Comparison of ENCODE assay signal across 21 cellular contexts in the genomic region with DNA sequence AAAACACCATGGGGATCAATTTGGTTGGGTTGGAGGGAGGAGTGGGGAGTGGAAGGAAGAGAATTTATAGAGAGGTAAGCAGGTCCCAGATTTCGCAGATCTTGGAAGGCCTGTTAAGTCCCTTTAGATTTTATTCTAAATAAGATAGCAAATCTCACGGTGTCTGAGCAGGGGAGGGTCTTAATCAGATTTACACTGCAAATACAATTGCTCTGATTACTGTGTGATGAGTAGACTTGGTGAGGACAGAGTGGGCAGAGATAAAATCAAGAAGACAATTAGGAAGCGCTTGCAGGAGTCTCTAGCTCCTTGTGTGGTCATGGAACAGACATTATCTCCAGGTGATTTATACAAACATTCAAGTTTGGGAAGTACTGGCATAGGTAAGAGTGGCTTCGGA.
DNase-seq lines count a peak whose midpoint lies in the region; ATAC-seq, FAIRE-seq and TF ChIP-seq lines count a peak whose summit lies in the region.
"Had no signal": no experiment of that assay in that cellular context is flagged by ENCODE, and none has a peak within 500 bp of the region (broad histone marks: within the 10 kb centered on the region; RNA-seq: fewer than 3 reads in every experiment).

No MANE protein-coding gene starts in this region.

- TF ChIP-seq EP300 in K562 (IDR thresholded peaks at IDR 0.05; ENCODE audit: low read length) = no peak
- no peak for TF ChIP-seq EP300 in suprapubic skin (IDR thresholded peaks at IDR 0.05)

- POLR2A ChIA-PET in K562 (lab: Yijun Ruan, JAX) = interaction anchor here (1.7 to 2.0 kb wide), 2 partner anchors 13 to 14 kb away, joined by 4 to 6 read pairs; no protein-coding TSS in a partner anchor

- CTCF ChIA-PET in K562 (lab: Yijun Ruan, JAX; ENCODE audit: low intra/inter-chr PET ratio) = no interaction called here

- no peaks in the 10 kb centered on the region for H3K4me1 ChIP-seq in K562 (replicated peaks in 1 of 2; ENCODE audit: control insufficient read depth in 2 of 2, insufficient read depth in 2 of 2, low read length in 2 of 2)
- H3K4me1 ChIP-seq in mesendoderm (ENCODE audit: control insufficient read depth, low read depth, low read length) = peaks cover 9% of the 10 kb centered on the region
- no peaks in the 10 kb centered on the region for H3K4me1 ChIP-seq in suprapubic skin
- H3K4me1 ChIP-seq: A549; BLaER1 treated with 17β-estradiol and CSF1 and Interleukin-3, amounts not matched to agents 10 nM and 100 nM; Caco-2 had no signal

- H3K56ac ChIP-seq in mesendoderm (ENCODE audit: low read length) = no peak overlapping the region

- no peak overlapping the region for H3K23ac ChIP-seq in mesendoderm (ENCODE audit: low read length)

- no peak overlapping the region for H4K5ac ChIP-seq in mesendoderm (ENCODE audit: low read length)

- H2BK120ac ChIP-seq in mesendoderm (ENCODE audit: low read depth, low read length) = no peak overlapping the region

- no peak overlapping the region for H2BK15ac ChIP-seq in mesendoderm (replicated peaks; ENCODE audit: low read depth)

- H3K79me2 ChIP-seq in K562 (ENCODE audit: control insufficient read depth, insufficient read depth, low read length) (no peaks in the 10 kb centered on the region), mesendoderm (ENCODE audit: control insufficient read depth, insufficient read depth, low read length) (peaks cover 14% of the 10 kb centered on the region)

- TF ChIP-seq POLR2A in K562 (conservative IDR thresholded peaks at IDR 0.05) (no peak), suprapubic skin (IDR thresholded peaks at IDR 0.05) (no peak)

- no peak overlapping the region for H4K8ac ChIP-seq in mesendoderm (ENCODE audit: low read depth, low read length)

- no peak overlapping the region for H2AK5ac ChIP-seq in mesendoderm (ENCODE audit: low read length)

- in situ Hi-C loops in K562 (cut with MboI) = no loop called here

- H3K9ac ChIP-seq in K562 (ENCODE audit: insufficient read depth in 1 of 2, low read depth in 2 of 2, low read length in 2 of 2) (no peak overlapping the region), mesendoderm (ENCODE audit: low read length) (no peak overlapping the region)
- H3K9ac ChIP-seq: BLaER1 treated with 17β-estradiol and CSF1 and Interleukin-3, amounts not matched to agents 10 nM and 100 nM had no signal

- no peaks in the 10 kb centered on the region for H3K36me3 ChIP-seq in K562 (ENCODE audit: control insufficient read depth, insufficient read depth, low read length)
- no peaks in the 10 kb centered on the region for H3K36me3 ChIP-seq in mesendoderm (ENCODE audit: control insufficient read depth, insufficient read depth, low read length)
- no peaks in the 10 kb centered on the region for H3K36me3 ChIP-seq in suprapubic skin
- H3K36me3 ChIP-seq: BLaER1 treated with 17β-estradiol and CSF1 and Interleukin-3, amounts not matched to agents 10 nM and 100 nM had no signal

- no TSS peak for BruUV-seq in K562 (replicated peaks; lab: Mats Ljungman, UMichigan)

- H3K79me1 ChIP-seq in mesendoderm (ENCODE audit: low read length) = peaks cover 15% of the 10 kb centered on the region

- intact Hi-C loops in K562 (cut with micrococcal nuclease) = no loop called here

- no peak for TF ChIP-seq CTCF in K562 (IDR thresholded peaks at IDR 0.05 in 2 of 3, conservative IDR thresholded peaks at IDR 0.05 in 1 of 3; ENCODE audit: insufficient read depth in 2 of 3, low read depth in 1 of 3, low read length in 3 of 3)
- no peak for TF ChIP-seq CTCF in suprapubic skin (IDR thresholded peaks at IDR 0.05)

- no peak for TF ChIP-seq RAD21 in K562 (CRISPR knock-in tag; conservative IDR thresholded peaks at IDR 0.05 in 1 of 2, IDR thresholded peaks at IDR 0.05 in 1 of 2)

- H3K4me3 ChIP-seq in K562 (no peak overlapping the region), mesendoderm (ENCODE audit: low read length) (no peak overlapping the region), suprapubic skin (no peak overlapping the region)
- H3K4me3 ChIP-seq: A549; BLaER1 treated with 17β-estradiol and CSF1 and Interleukin-3, amounts not matched to agents 10 nM and 100 nM had no signal

- H3K27ac ChIP-seq in K562 (ENCODE audit: extremely low read depth, low read depth, low read length) (no peak overlapping the region), mesendoderm (ENCODE audit: low read depth, low read length) (no peak overlapping the region), suprapubic skin (no peak overlapping the region)
- H3K27ac ChIP-seq: A549; BLaER1 treated with 17β-estradiol and CSF1 and Interleukin-3, amounts not matched to agents 10 nM and 100 nM; C4-2B had no signal

- DNase-seq in NCI-H82 treated with DMSO at 0.1 percent for 48 hours (lab: John Stamatoyannopoulos, UW; ENCODE audit: unreplicated experiment) (peak; percentile 74), K562 (ENCODE audit: extremely low read depth in 1 of 4, low spot score in 3 of 4) (peak in 3 of 4 experiments; percentile 36 to 39 (median 37)), mesendoderm (peak; percentile 83), suprapubic skin (ENCODE audit: low spot score in 2 of 2) (no peak), Kasumi-1 (lab: John Stamatoyannopoulos, UW) (no peak), NCI-H1105 (lab: John Stamatoyannopoulos, UW) (no peak)
- no peak for DNase-seq in activated CD4-positive, alpha-beta T cell treated with anti-CD3 and anti-CD28 coated beads, Interleukin-2, amount 50 U/mL, for 1 hour
- DNase-seq: 8988T; AML-193; Caco-2; Calu3; CD4-positive, alpha-beta T cell; CD8-positive, alpha-beta T cell; DMS79 treated with DMSO at 0.1 percent for 48 hours; GF-D8 had no signal

- no peaks in the 10 kb centered on the region for H4K20me1 ChIP-seq in K562 (replicated peaks; ENCODE audit: control insufficient read depth, insufficient read depth, low read length)
- H4K20me1 ChIP-seq: BLaER1 treated with 17β-estradiol and CSF1 and Interleukin-3, amounts not matched to agents 10 nM and 100 nM had no signal

- H3K27me3 ChIP-seq in K562 (ENCODE audit: control insufficient read depth in 2 of 2, insufficient read depth in 2 of 2, low read length in 2 of 2) = peaks cover 0 to 8% of the 10 kb centered on the region in 2 experiments; a peak in 1 of 5 replicates
- H3K27me3 ChIP-seq in mesendoderm (ENCODE audit: insufficient read depth, low read length, poor library complexity) = no peaks in the 10 kb centered on the region
- no peaks in the 10 kb centered on the region for H3K27me3 ChIP-seq in suprapubic skin
- H3K27me3 ChIP-seq: BLaER1 treated with 17β-estradiol and CSF1 and Interleukin-3, amounts not matched to agents 10 nM and 100 nM had no signal

- H3K9me3 ChIP-seq in K562 (replicated peaks; ENCODE audit: control insufficient read depth, insufficient read depth, low read depth, low read length) = no peaks in the 10 kb centered on the region
- no peaks in the 10 kb centered on the region for H3K9me3 ChIP-seq in suprapubic skin
- H3K9me3 ChIP-seq: A549 had no signal

- H2AFZ ChIP-seq in K562 (ENCODE audit: low read depth, low read length) = no peak overlapping the region

- FAIRE-seq in K562 (lab: Jason Lieb, UNC) = no peak
- FAIRE-seq: A549, G401.6, GM12891, GM19239 had no signal

- H3K4ac ChIP-seq in mesendoderm (ENCODE audit: low read depth, low read length) = no peak overlapping the region

- 5% methylated on average over 4 of the region's 4 CpGs for WGBS in K562 (ENCODE audit: insufficient coverage, low coverage, missing lambda C conversion rate)
- no CpG with 5 or more reads among the region's 4 CpGs for WGBS in mesendoderm (ENCODE audit: extremely low coverage, insufficient coverage, low lambda C conversion rate)
- 92% methylated on average over 4 of the region's 4 CpGs for WGBS in suprapubic skin

- no peak; the same call in 2 of the 3 replicates for ATAC-seq in K562
- ATAC-seq: A549; CD8-positive, alpha-beta T cell had no signal

- no peaks in the 10 kb centered on the region for H3K9me1 ChIP-seq in K562 (ENCODE audit: control insufficient read depth, insufficient read depth, low read length)

- H3K4me2 ChIP-seq in K562 (ENCODE audit: insufficient read depth, low read length) = no peak overlapping the region
- no peak overlapping the region for H3K4me2 ChIP-seq in mesendoderm (ENCODE audit: low read length)
- H3K4me2 ChIP-seq: A549; BLaER1 treated with 17β-estradiol and CSF1 and Interleukin-3, amounts not matched to agents 10 nM and 100 nM had no signal

- no peak overlapping the region for H2BK5ac ChIP-seq in mesendoderm (ENCODE audit: low read length)

- H3K18ac ChIP-seq in mesendoderm (ENCODE audit: low read length) = no peak overlapping the region

TF ChIP-seq in K562, 482 proteins besides CTCF, POLR2A, EP300 and RAD21 (continues in another document):
- TF ChIP-seq YBX1 (IDR thresholded peaks at IDR 0.05) = no peak
- TF ChIP-seq, protein P1, sequence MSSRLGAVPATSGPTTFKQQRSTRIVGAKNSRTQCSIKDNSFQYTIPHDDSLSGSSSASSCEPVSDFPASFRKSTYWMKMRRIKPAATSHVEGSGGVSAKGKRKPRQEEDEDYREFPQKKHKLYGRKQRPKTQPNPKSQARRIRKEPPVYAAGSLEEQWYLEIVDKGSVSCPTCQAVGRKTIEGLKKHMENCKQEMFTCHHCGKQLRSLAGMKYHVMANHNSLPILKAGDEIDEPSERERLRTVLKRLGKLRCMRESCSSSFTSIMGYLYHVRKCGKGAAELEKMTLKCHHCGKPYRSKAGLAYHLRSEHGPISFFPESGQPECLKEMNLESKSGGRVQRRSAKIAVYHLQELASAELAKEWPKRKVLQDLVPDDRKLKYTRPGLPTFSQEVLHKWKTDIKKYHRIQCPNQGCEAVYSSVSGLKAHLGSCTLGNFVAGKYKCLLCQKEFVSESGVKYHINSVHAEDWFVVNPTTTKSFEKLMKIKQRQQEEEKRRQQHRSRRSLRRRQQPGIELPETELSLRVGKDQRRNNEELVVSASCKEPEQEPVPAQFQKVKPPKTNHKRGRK (tag; IDR thresholded peaks at IDR 0.05) = no peak
- no peak for TF ChIP-seq ZNF695 (CRISPR knock-in tag; IDR thresholded peaks at IDR 0.05)
- TF ChIP-seq HDAC3 (IDR thresholded peaks at IDR 0.05; ENCODE audit: borderline replicate concordance, partially characterized antibody) = no peak
- TF ChIP-seq MIER1 (IDR thresholded peaks at IDR 0.05; ENCODE audit: low read depth) = no peak
- TF ChIP-seq ELF4 (CRISPR knock-in tag; IDR thresholded peaks at IDR 0.05) = no peak

Comparison
In these comparisons a context has a peak if more than half of its experiments do, and no peak if none do; other contexts are left out.
1. DNase-seq: peak in NCI-H82 treated with DMSO at 0.1 percent for 48 hours (single experiment), K562 (3 of 4) and mesendoderm (single experiment); none in suprapubic skin (0 of 2), activated CD4-positive, alpha-beta T cell treated with anti-CD3 and anti-CD28 coated beads, Interleukin-2, amount 50 U/mL, for 1 hour (single experiment), Kasumi-1 (0 of 2) and NCI-H1105 (single experiment).